22 cellular contexts compared by ENCODE assay signal in genomic region chr5:3456121-3456681, GRCh38.
"Had no signal": no experiment of that assay in that cellular context is flagged by ENCODE, and none has a peak within 500 bp of the region (broad histone marks: within the 10 kb centered on the region; RNA-seq: fewer than 3 reads in every experiment).

No MANE protein-coding gene starts in this region.

- H3K4me3 ChIP-seq: breast epithelium, gastroesophageal sphincter, suprapubic skin, tibial artery, upper lobe of right lung had no signal

- ATAC-seq: activated naive CD8-positive, alpha-beta T cell treated with anti-CD3 and anti-CD28 coated beads, Interleukin-2, amount 50 U/mL, for 24 hours; activated T-helper 17 cell treated with anti-CD3 and anti-CD28 coated beads, Interleukin-2, amount 50 U/mL, for 72 hours; gastroesophageal sphincter; right cardiac atrium; upper lobe of right lung had no signal

- H3K9me3 ChIP-seq: breast epithelium, gastroesophageal sphincter, suprapubic skin, tibial artery, upper lobe of right lung had no signal

- H3K4me1 ChIP-seq: breast epithelium, gastroesophageal sphincter, suprapubic skin, tibial artery, upper lobe of right lung had no signal

- H3K27me3 ChIP-seq: breast epithelium, gastroesophageal sphincter, tibial artery, upper lobe of right lung had no signal

- H3K27ac ChIP-seq: breast epithelium, epithelial cell of prostate, gastroesophageal sphincter, suprapubic skin, tibial artery, upper lobe of right lung had no signal

- DNase-seq: activated CD4-positive, alpha-beta memory T cell treated with anti-CD3 and anti-CD28 coated beads, Interleukin-2, amount 10 ng/mL, durations not matched to agents 7 days and 5 days; activated CD4-positive, CD25-positive, alpha-beta regulatory T cell treated with anti-CD3 and anti-CD28 coated beads, Interleukin-2, amount 50 U/mL, for 72 hours; activated CD8-positive, alpha-beta memory T cell treated with anti-CD3 and anti-CD28 coated beads, Interleukin-2, amount 50 U/mL, for 48 hours; activated gamma-delta T cell treated with Interleukin-2 at 50 U/mL for 16 hours; activated naive CD4-positive, alpha-beta T cell treated with anti-CD3 and anti-CD28 coated beads, Interleukin-2, amount 50 U/mL, for 16 hours; activated naive CD8-positive, alpha-beta T cell treated with anti-CD3 and anti-CD28 coated beads, Interleukin-2, amount 50 U/mL, for 24 hours; activated T-cell treated with anti-CD3 and anti-CD28 coated beads, Interleukin-2, amount 50 U/mL, for 24 hours; dermis blood vessel endothelial cell; effector CD4-positive, alpha-beta T cell; head of caudate nucleus; hippocampal formation; mesenchymal stem cell; right cardiac atrium; stimulated activated naive CD4-positive, alpha-beta T cell; T-helper 2 cell; tibial artery; upper lobe of right lung had no signal

- H3K36me3 ChIP-seq: breast epithelium, gastroesophageal sphincter, suprapubic skin, tibial artery, upper lobe of right lung had no signal
